ENCODE assay signal across 27 cellular contexts in genomic region chr21:20507783-20508182, GRCh38.
"Had no signal": no experiment of that assay in that cellular context is flagged by ENCODE, and none has a peak within 500 bp of the region (broad histone marks: within the 10 kb centered on the region; RNA-seq: fewer than 3 reads in every experiment).

No MANE protein-coding gene starts in this region.

- H3K27ac ChIP-seq: brain microvascular endothelial cell, coronary artery, dorsolateral prefrontal cortex, esophagus squamous epithelium, VCaP had no signal

- H3K4me3 ChIP-seq: coronary artery, dorsolateral prefrontal cortex, esophagus squamous epithelium had no signal

- H3K36me3 ChIP-seq: brain microvascular endothelial cell, esophagus squamous epithelium had no signal

- H3K36me3 Mint-ChIP-seq: activated naive CD8-positive, alpha-beta T cell had no signal

- H3K4me1 ChIP-seq: esophagus squamous epithelium had no signal

- ATAC-seq: activated T-cell treated with anti-CD3 and anti-CD28 coated beads, Interleukin-2, amount 50 U/mL, for 72 hours; WTC11 had no signal

- DNase-seq: activated CD4-positive, alpha-beta memory T cell treated with anti-CD3 and anti-CD28 coated beads, Interleukin-2, amount 10 ng/mL, durations not matched to agents 7 days and 5 days; activated CD4-positive, alpha-beta T cell treated with anti-CD3 and anti-CD28 coated beads for 1 hour; activated CD4-positive, alpha-beta T cell treated with anti-CD3 and anti-CD28 coated beads for 4 hours; activated CD4-positive, alpha-beta T cell treated with anti-CD3 and anti-CD28 coated beads, Interleukin-2, amount 10 ng/mL, durations not matched to agents 7 days and 5 days; activated CD4-positive, alpha-beta T cell treated with anti-CD3 and anti-CD28 coated beads, Interleukin-2, amount 50 U/mL, for 4 hours; activated CD8-positive, alpha-beta memory T cell treated with anti-CD3 and anti-CD28 coated beads, Interleukin-2, amount 50 U/mL, for 48 hours; activated effector memory CD4-positive, alpha-beta T cell treated with Interleukin-2 at 50 U/mL for 16 hours; activated gamma-delta T cell treated with Interleukin-2 at 50 U/mL for 16 hours; activated naive CD4-positive, alpha-beta T cell treated with anti-CD3 and anti-CD28 coated beads, Interleukin-2, amount 50 U/mL, for 16 hours; activated naive CD4-positive, alpha-beta T cell treated with Interleukin-2 at 50 U/mL for 16 hours; activated T-cell treated with anti-CD3 and anti-CD28 coated beads for 4 hours; activated T-cell treated with anti-CD3 and anti-CD28 coated beads, Interleukin-2, amount 50 U/mL, for 24 hours; activated T-cell treated with anti-CD3 and anti-CD28 coated beads, Interleukin-2, amount 50 U/mL, for 72 hours; brain microvascular endothelial cell; effector memory CD4-positive, alpha-beta T cell; erythroblast; esophagus squamous epithelium; foreskin melanocyte; head of caudate nucleus; T-helper 2 cell had no signal

- H3K4me3 Mint-ChIP-seq: activated CD4-positive, alpha-beta memory T cell treated with anti-CD3 and anti-CD28 coated beads, Interleukin-2, amount 10 ng/mL, durations not matched to agents 7 days and 5 days; activated CD4-positive, alpha-beta T cell treated with anti-CD3 and anti-CD28 coated beads, Interleukin-2, amount 10 ng/mL, durations not matched to agents 7 days and 5 days; activated naive CD8-positive, alpha-beta T cell; activated T-cell treated with anti-CD3 and anti-CD28 coated beads, Interleukin-2, amount 50 U/mL, for 24 hours; activated T-cell treated with anti-CD3 and anti-CD28 coated beads, Interleukin-2, amount 50 U/mL, for 72 hours; central memory CD8-positive, alpha-beta T cell; dendritic cell treated with granulocyte-macrophage colony-stimulating factor and Interleukin-4, amounts not matched to agents 40 ng/mL and 50 ng/mL, for 4 days; WTC11 had no signal

- H3K27ac Mint-ChIP-seq: activated CD4-positive, alpha-beta memory T cell treated with anti-CD3 and anti-CD28 coated beads, Interleukin-2, amount 10 ng/mL, durations not matched to agents 7 days and 5 days; activated CD4-positive, alpha-beta T cell treated with anti-CD3 and anti-CD28 coated beads, Interleukin-2, amount 10 ng/mL, durations not matched to agents 7 days and 5 days; activated naive CD8-positive, alpha-beta T cell; activated T-cell treated with anti-CD3 and anti-CD28 coated beads, Interleukin-2, amount 50 U/mL, for 24 hours; activated T-cell treated with anti-CD3 and anti-CD28 coated beads, Interleukin-2, amount 50 U/mL, for 72 hours; dendritic cell treated with granulocyte-macrophage colony-stimulating factor and Interleukin-4, amounts not matched to agents 40 ng/mL and 50 ng/mL, for 4 days; WTC11 had no signal

- H3K27me3 ChIP-seq: brain microvascular endothelial cell, dorsolateral prefrontal cortex, esophagus squamous epithelium had no signal

- H3K4me1 Mint-ChIP-seq: activated CD4-positive, alpha-beta memory T cell treated with anti-CD3 and anti-CD28 coated beads, Interleukin-2, amount 10 ng/mL, durations not matched to agents 7 days and 5 days; activated CD4-positive, alpha-beta T cell treated with anti-CD3 and anti-CD28 coated beads, Interleukin-2, amount 10 ng/mL, durations not matched to agents 7 days and 5 days; central memory CD8-positive, alpha-beta T cell; WTC11 had no signal

- H3K27me3 Mint-ChIP-seq: activated CD4-positive, alpha-beta memory T cell treated with anti-CD3 and anti-CD28 coated beads, Interleukin-2, amount 10 ng/mL, durations not matched to agents 7 days and 5 days; activated CD4-positive, alpha-beta T cell treated with anti-CD3 and anti-CD28 coated beads, Interleukin-2, amount 10 ng/mL, durations not matched to agents 7 days and 5 days; activated naive CD8-positive, alpha-beta T cell; activated T-cell treated with anti-CD3 and anti-CD28 coated beads, Interleukin-2, amount 50 U/mL, for 24 hours; central memory CD8-positive, alpha-beta T cell; dendritic cell treated with granulocyte-macrophage colony-stimulating factor and Interleukin-4, amounts not matched to agents 40 ng/mL and 50 ng/mL, for 4 days had no signal
